16 cellular contexts compared by ENCODE assay signal in the genomic region with DNA sequence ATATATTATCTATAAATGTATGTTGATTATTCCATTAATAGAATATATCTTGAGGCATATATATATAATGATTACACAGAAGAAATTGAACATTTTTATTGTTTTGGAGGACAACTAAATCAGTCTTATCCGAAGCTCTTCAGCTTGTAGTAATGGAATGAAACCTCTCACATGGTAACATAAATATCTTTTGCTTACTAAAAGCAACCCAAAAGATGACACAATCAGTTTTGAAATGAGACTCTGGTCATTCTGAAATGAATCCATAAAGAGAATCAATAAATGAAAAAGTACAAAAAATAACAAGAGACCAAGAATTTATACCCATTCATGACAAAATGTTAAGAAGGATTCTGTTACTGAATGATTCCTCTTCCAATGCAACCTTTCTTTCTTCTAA.
DNase-seq lines count a peak whose midpoint lies in the region; ATAC-seq, FAIRE-seq and TF ChIP-seq lines count a peak whose summit lies in the region.
"Had no signal": no experiment of that assay in that cellular context is flagged by ENCODE, and none has a peak within 500 bp of the region (broad histone marks: within the 10 kb centered on the region; RNA-seq: fewer than 3 reads in every experiment).

No MANE protein-coding gene starts in this region.

- peak; percentile 32 for FAIRE-seq in astrocyte (lab: Jason Lieb, UNC)
- FAIRE-seq: GM12891, GM19239, H54 had no signal

- no peaks in the 10 kb centered on the region for H3K27me3 Mint-ChIP-seq in GM23338 (ENCODE audit: insufficient read depth, low read depth, poor library complexity)
- H3K27me3 Mint-ChIP-seq in astrocyte (ENCODE audit: low read depth, unreplicated experiment) = no peaks in the 10 kb centered on the region
- no peaks in the 10 kb centered on the region for H3K27me3 Mint-ChIP-seq in neural progenitor cell (ENCODE audit: insufficient read depth, low read depth)
- H3K27me3 Mint-ChIP-seq: CD4-positive, alpha-beta memory T cell; IgD-negative memory B cell had no signal

- no peak overlapping the region for H3K27ac ChIP-seq in GM23338 (ENCODE audit: low read depth)
- no peak overlapping the region for H3K27ac ChIP-seq in astrocyte (ENCODE audit: low read depth, low read length)
- H3K27ac ChIP-seq in neural progenitor cell = peak overlapping the region; percentile 33

- H3K36me3 Mint-ChIP-seq in GM23338 (ENCODE audit: low read depth) (no peaks in the 10 kb centered on the region), astrocyte (ENCODE audit: low read depth, unreplicated experiment) (no peaks in the 10 kb centered on the region), neural progenitor cell (peaks cover 2% of the 10 kb centered on the region)
- H3K36me3 Mint-ChIP-seq: CD4-positive, alpha-beta memory T cell; IgD-negative memory B cell had no signal

- H3K4me2 ChIP-seq in GM23338 = no peak overlapping the region
- H3K4me2 ChIP-seq in astrocyte (ENCODE audit: low read length) = no peak overlapping the region
- no peak overlapping the region for H3K4me2 ChIP-seq in neural progenitor cell

- H3K4me3 Mint-ChIP-seq in GM23338 (no peak overlapping the region), astrocyte (ENCODE audit: unreplicated experiment) (no peak overlapping the region), neural progenitor cell (no peak overlapping the region)
- H3K4me3 Mint-ChIP-seq: CD4-positive, alpha-beta memory T cell; IgD-negative memory B cell had no signal

- no peak overlapping the region for H3K9ac ChIP-seq in astrocyte (ENCODE audit: low read length)
- no peak overlapping the region for H3K9ac ChIP-seq in neural progenitor cell

- H3K4me1 ChIP-seq in GM23338 (ENCODE audit: insufficient read depth) = peaks cover 15% of the 10 kb centered on the region
- peaks cover 6% of the 10 kb centered on the region for H3K4me1 ChIP-seq in astrocyte (ENCODE audit: insufficient read depth, low read length)
- peaks cover 29% of the 10 kb centered on the region for H3K4me1 ChIP-seq in neural progenitor cell
- no peaks in the 10 kb centered on the region for H3K4me1 ChIP-seq in BE2C

- no peaks in the 10 kb centered on the region for H3F3A ChIP-seq in GM23338 (replicated peaks; ENCODE audit: low read depth)
- H3F3A ChIP-seq in neural progenitor cell (ENCODE audit: low read depth) = no peaks in the 10 kb centered on the region

- H3K27me3 ChIP-seq in GM23338 (ENCODE audit: insufficient read depth) (no peaks in the 10 kb centered on the region), astrocyte (ENCODE audit: insufficient read depth, low read length) (no peaks in the 10 kb centered on the region), neural progenitor cell (no peaks in the 10 kb centered on the region), BE2C (no peaks in the 10 kb centered on the region)

- peaks cover 7% of the 10 kb centered on the region; the same call in 1 of the 2 replicates for H3K79me2 ChIP-seq in GM23338 (replicated peaks; ENCODE audit: insufficient read depth)
- no peaks in the 10 kb centered on the region for H3K79me2 ChIP-seq in astrocyte (ENCODE audit: insufficient read depth, low read length)
- H3K79me2 ChIP-seq in neural progenitor cell (ENCODE audit: low read depth) = peaks cover 67% of the 10 kb centered on the region

- peak overlapping the region; percentile 78 for H3K27ac Mint-ChIP-seq in GM23338
- no peak overlapping the region for H3K27ac Mint-ChIP-seq in astrocyte (ENCODE audit: unreplicated experiment)
- no peak overlapping the region for H3K27ac Mint-ChIP-seq in neural progenitor cell
- H3K27ac Mint-ChIP-seq: CD4-positive, alpha-beta memory T cell; IgD-negative memory B cell had no signal

- no peak for DNase-seq in GM23338 (ENCODE audit: low spot score)
- DNase-seq in astrocyte (ENCODE audit: low read depth) = no peak
- DNase-seq in neural progenitor cell (ENCODE audit: low spot score) = no peak
- DNase-seq in T1000 (lab: John Stamatoyannopoulos, UW) = no peak
- DNase-seq in activated CD4-positive, alpha-beta T cell treated with anti-CD3 and anti-CD28 coated beads for 48 hours = no peak
- no peak for DNase-seq in BE2C
- DNase-seq: ACHN; C1 segment of cervical spinal cord; CD4-positive, alpha-beta memory T cell; DMS79; KG1 had no signal

- H4K20me1 ChIP-seq in GM23338 (replicated peaks; ENCODE audit: insufficient read depth) (no peaks in the 10 kb centered on the region), astrocyte (ENCODE audit: insufficient read depth, low read length) (no peaks in the 10 kb centered on the region), neural progenitor cell (ENCODE audit: low read depth) (no peaks in the 10 kb centered on the region)

- H3K9me2 ChIP-seq in GM23338 (ENCODE audit: insufficient read depth) = no peaks in the 10 kb centered on the region; the same call in 1 of the 2 replicates

- no peak for TF ChIP-seq CTCF in GM23338 (conservative IDR thresholded peaks at IDR 0.05; ENCODE audit: low read depth in 2 of 2)
- no peak for TF ChIP-seq CTCF in astrocyte (IDR thresholded peaks at IDR 0.05; ENCODE audit: insufficient read depth, low read depth, low read length)
- no peak for TF ChIP-seq CTCF in neural progenitor cell (IDR thresholded peaks at IDR 0.05)
- no peak for TF ChIP-seq CTCF in BE2C (IDR thresholded peaks at IDR 0.05; ENCODE audit: low read depth, low read length)

- H3K9me3 Mint-ChIP-seq in GM23338 (no peaks in the 10 kb centered on the region), astrocyte (ENCODE audit: unreplicated experiment) (no peaks in the 10 kb centered on the region), neural progenitor cell (no peaks in the 10 kb centered on the region)
- H3K9me3 Mint-ChIP-seq: IgD-negative memory B cell had no signal

- H2AFZ ChIP-seq in GM23338 (no peak overlapping the region), astrocyte (ENCODE audit: low read depth, low read length) (no peak overlapping the region), neural progenitor cell (replicated peaks) (no peak overlapping the region)

- H3K4me1 Mint-ChIP-seq in GM23338 = peaks cover 30% of the 10 kb centered on the region
- H3K4me1 Mint-ChIP-seq in astrocyte (ENCODE audit: low read depth, unreplicated experiment) = peaks cover 11% of the 10 kb centered on the region
- H3K4me1 Mint-ChIP-seq in neural progenitor cell = peaks cover 18% of the 10 kb centered on the region
- H3K4me1 Mint-ChIP-seq: CD4-positive, alpha-beta memory T cell; IgD-negative memory B cell had no signal

- no peaks in the 10 kb centered on the region for H3K9me3 ChIP-seq in astrocyte (ENCODE audit: insufficient read depth, low read depth, low read length)
- no peaks in the 10 kb centered on the region for H3K9me3 ChIP-seq in neural progenitor cell (ENCODE audit: low read depth)
- no peaks in the 10 kb centered on the region for H3K9me3 ChIP-seq in BE2C

- no peaks in the 10 kb centered on the region for H3K36me3 ChIP-seq in GM23338 (ENCODE audit: insufficient read depth)
- H3K36me3 ChIP-seq in astrocyte (ENCODE audit: insufficient read depth, low read length) = no peaks in the 10 kb centered on the region
- H3K36me3 ChIP-seq in neural progenitor cell = no peaks in the 10 kb centered on the region
- no peaks in the 10 kb centered on the region for H3K36me3 ChIP-seq in BE2C

- no peak overlapping the region for H3K4me3 ChIP-seq in GM23338
- no peak overlapping the region for H3K4me3 ChIP-seq in astrocyte (ENCODE audit: insufficient read depth, low read depth, low read length)
- no peak overlapping the region for H3K4me3 ChIP-seq in neural progenitor cell
- H3K4me3 ChIP-seq in BE2C (ENCODE audit: low read depth, low read length) = no peak overlapping the region

- ATAC-seq in GM23338 (no peak), HG03095 (IDR thresholded peaks at IDR 0.05; ENCODE audit: unreplicated experiment) (peak; percentile 53)

TF ChIP-seq in GM23338, 12 proteins besides CTCF, POLR2A, EP300 and RAD21 (continues in another document):
- no peak for TF ChIP-seq STAT1 (IDR thresholded peaks at IDR 0.05; ENCODE audit: unreplicated experiment)
- TF ChIP-seq ZNF114 (CRISPR knock-in tag; IDR thresholded peaks at IDR 0.05) = no peak
